In the genomic region with DNA sequence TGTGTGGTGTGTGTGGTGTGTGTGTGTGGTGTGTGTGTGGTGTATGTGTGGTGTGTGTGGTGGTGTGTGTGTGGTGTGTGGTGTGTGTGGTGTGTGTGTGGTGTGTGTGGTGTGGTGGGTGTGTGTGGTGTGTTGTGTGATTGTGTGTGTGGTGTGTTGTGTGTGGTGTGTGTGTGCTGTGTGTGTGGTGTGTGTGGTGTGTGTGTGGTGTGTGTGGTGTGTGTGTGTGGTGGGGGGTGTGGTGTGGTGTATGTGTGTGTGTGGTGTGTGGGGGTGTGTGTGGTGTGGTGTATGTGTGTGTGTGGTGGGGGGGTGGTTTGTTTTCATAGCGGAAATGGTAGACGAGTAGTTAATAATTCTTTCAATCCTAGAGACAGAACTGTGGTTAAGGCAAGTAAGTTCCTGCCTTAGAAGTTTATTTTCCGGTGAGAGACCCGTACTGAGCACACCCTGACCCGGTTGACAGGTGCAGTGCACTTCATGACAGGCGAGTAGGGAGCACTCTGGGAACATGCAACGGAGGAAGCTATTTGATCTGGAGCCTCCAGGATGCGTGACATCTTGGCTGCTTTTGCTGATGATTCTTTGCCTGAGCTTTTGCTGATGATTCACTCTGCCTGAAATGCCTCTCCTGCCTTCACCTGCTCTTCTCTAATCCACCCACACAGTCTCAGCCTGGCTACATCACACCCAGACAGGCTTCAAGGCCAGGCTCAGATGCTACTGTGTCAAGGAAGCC, we compare ENCODE assay signal across 9 cellular contexts. TPM values are rescaled to one million over a fixed set of nuclear protein-coding genes. Genes with fewer than 3 reads are reported as not detected.
DNase-seq lines count a peak whose midpoint lies in the region; ATAC-seq, FAIRE-seq and TF ChIP-seq lines count a peak whose summit lies in the region.
"Had no signal": no experiment of that assay in that cellular context is flagged by ENCODE, and none has a peak within 500 bp of the region (broad histone marks: within the 10 kb centered on the region; RNA-seq: fewer than 3 reads in every experiment).

No MANE protein-coding gene starts in this region.

- peak; percentile 98 for FAIRE-seq in GM12892 (lab: Jason Lieb, UNC)
- FAIRE-seq: colon had no signal

- peaks cover 56% of the 10 kb centered on the region for H3K4me1 ChIP-seq in RWPE2 (ENCODE audit: insufficient read depth, poor library complexity, severe bottlenecking)
- no peaks in the 10 kb centered on the region for H3K4me1 ChIP-seq in endodermal cell (ENCODE audit: control insufficient read depth, insufficient read depth, low read length)

- no peak overlapping the region for H3K27ac Mint-ChIP-seq in endodermal cell

- H3K27me3 ChIP-seq in RWPE2 (ENCODE audit: insufficient read depth, poor library complexity, severe bottlenecking) (no peaks in the 10 kb centered on the region), endodermal cell (ENCODE audit: control insufficient read depth, insufficient read depth, low read length, poor library complexity, severe bottlenecking) (no peaks in the 10 kb centered on the region)

- H3K36me3 ChIP-seq in RWPE2 (ENCODE audit: low read depth) (no peaks in the 10 kb centered on the region), endodermal cell (ENCODE audit: control insufficient read depth, insufficient read depth, low read length) (no peaks in the 10 kb centered on the region)

- TF ChIP-seq CTCF in RWPE2 (IDR thresholded peaks at IDR 0.05; ENCODE audit: poor library complexity, severe bottlenecking) (no peak), epithelial cell of proximal tubule (conservative IDR thresholded peaks at IDR 0.05; ENCODE audit: low read depth, low read length) (no peak), endodermal cell (conservative IDR thresholded peaks at IDR 0.05) (no peak)

- H3K27ac ChIP-seq in RWPE2 (ENCODE audit: poor library complexity, severe bottlenecking) (peak overlapping the region; percentile 92), endodermal cell (ENCODE audit: low read depth, low read length) (no peak overlapping the region)

- peaks cover 7% of the 10 kb centered on the region for H3K27me3 Mint-ChIP-seq in endodermal cell (ENCODE audit: insufficient read depth)

- WGBS in endodermal cell (ENCODE audit: insufficient coverage in 1 of 2, insufficient read length in 1 of 2), 2 experiments, result 81 to 86% methylated on average over 6 to 8 of the region's 8 CpGs

- DNase-seq in GM12892 (ENCODE audit: insufficient read length), result peak; percentile 36
- peak; percentile 94 for DNase-seq in RWPE2 (ENCODE audit: low spot score)
- peak; percentile 86 for DNase-seq in epithelial cell of proximal tubule (ENCODE audit: low read depth)
- peak; percentile 37 for DNase-seq in stimulated activated naive CD4-positive, alpha-beta T cell treated with Interleukin-2 at 50 U/mL for 16 hours (lab: John Stamatoyannopoulos, UW)
- DNase-seq in NCI-H1930 (lab: John Stamatoyannopoulos, UW), result no peak
- no peak for DNase-seq in RKO (ENCODE audit: low spot score)
- no peak for DNase-seq in endodermal cell

- no peak for TF ChIP-seq POLR2A in GM12892 (IDR thresholded peaks at IDR 0.05; ENCODE audit: low read depth, low read length)

- no peak overlapping the region for H3K4me3 Mint-ChIP-seq in endodermal cell

- H3K9me3 ChIP-seq in RWPE2 (ENCODE audit: severe bottlenecking) (no peaks in the 10 kb centered on the region), endodermal cell (ENCODE audit: control insufficient read depth, low read length) (no peaks in the 10 kb centered on the region)

- H3K36me3 Mint-ChIP-seq in endodermal cell (ENCODE audit: low read depth), result no peaks in the 10 kb centered on the region

- H3K4me3 ChIP-seq in RWPE2 (ENCODE audit: severe bottlenecking) (no peak overlapping the region), epithelial cell of proximal tubule (ENCODE audit: low read depth, low read length) (no peak overlapping the region), endodermal cell (ENCODE audit: low read length) (no peak overlapping the region)

- H3K9ac ChIP-seq in endodermal cell (ENCODE audit: extremely low read depth, low read length, poor library complexity, severe bottlenecking), result no peak overlapping the region

- peak; percentile 80 for ATAC-seq in HG02588 (IDR thresholded peaks at IDR 0.05; ENCODE audit: unreplicated experiment)
- peak; percentile 71 for ATAC-seq in RWPE2 (ENCODE audit: low read depth)

- no peaks in the 10 kb centered on the region for H3K9me3 Mint-ChIP-seq in endodermal cell

- peaks cover 5% of the 10 kb centered on the region for H3K4me1 Mint-ChIP-seq in endodermal cell

RNA-seq across cellular contexts. Expression of a gene that starts 21.7 kb away (rescaled TPM):
- polyA plus RNA-seq in GM12892 (2012; ENCODE audit: missing spikeins), result 0.25 TPM
- total RNA-seq in epithelial cell of proximal tubule (under 0.01 and 0.07 TPM in 2 replicates), endodermal cell (under 1 TPM in 1 of 2 donors, not detected in 1; 0.18 TPM)
- polyA plus RNA-seq in endodermal cell (2013, experiment 1 of 2), result 0.07 TPM
- 0.08 TPM for polyA plus RNA-seq in endodermal cell (2013, experiment 2 of 2)

Comparison
In these comparisons a context has a peak if more than half of its experiments do, and no peak if none do; other contexts are left out.
1. DNase-seq: peak in GM12892 (single experiment), RWPE2 (single experiment), epithelial cell of proximal tubule (single experiment) and stimulated activated naive CD4-positive, alpha-beta T cell treated with Interleukin-2 at 50 U/mL for 16 hours (single experiment); none in NCI-H1930 (0 of 2), RKO (single experiment) and endodermal cell (single experiment).